In the genomic region with DNA sequence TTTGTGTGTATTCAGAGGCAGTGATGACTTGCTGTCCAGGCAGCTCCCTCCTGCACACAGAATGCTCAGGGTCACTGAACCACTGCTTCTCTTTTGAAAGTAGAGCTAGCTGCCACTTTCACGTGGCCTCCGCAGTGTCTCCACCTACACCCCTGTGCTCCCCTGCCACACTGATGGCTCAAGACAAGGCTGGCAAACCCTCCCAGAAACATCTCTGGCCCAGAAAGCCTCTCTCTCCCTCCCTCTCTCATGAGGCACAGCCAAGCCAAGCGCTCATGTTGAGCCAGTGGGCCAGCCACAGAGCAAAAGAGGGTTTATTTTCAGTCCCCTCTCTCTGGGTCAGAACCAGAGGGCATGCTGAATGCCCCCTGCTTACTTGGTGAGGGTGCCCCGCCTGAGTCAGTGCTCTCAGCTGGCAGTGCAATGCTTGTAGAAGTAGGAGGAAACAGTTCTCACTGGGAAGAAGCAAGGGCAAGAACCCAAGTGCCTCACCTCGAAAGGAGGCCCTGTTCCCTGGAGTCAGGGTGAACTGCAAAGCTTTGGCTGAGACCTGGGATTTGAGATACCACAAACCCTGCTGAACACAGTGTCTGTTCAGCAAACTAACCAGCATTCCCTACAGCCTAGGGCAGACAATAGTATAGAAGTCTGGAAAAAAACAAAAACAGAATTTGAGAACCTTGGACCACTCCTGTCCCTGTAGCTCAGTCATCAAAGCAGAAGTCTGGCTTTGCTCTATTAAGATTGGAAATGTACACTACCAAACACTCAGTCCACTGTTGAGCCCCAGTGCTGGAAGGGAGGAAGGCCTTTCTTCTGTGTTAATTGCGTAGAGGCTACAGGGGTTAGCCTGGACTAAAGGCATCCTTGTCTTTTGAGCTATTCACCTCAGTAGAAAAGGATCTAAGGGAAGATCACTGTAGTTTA, we compare ENCODE assay signal across 2 cellular contexts.
TF ChIP-seq lines count a peak whose summit lies in the region.

No MANE protein-coding gene starts in this region.

TF ChIP-seq in A549, 52 proteins besides CTCF, POLR2A, EP300 and RAD21:
- TF ChIP-seq, protein P1, sequence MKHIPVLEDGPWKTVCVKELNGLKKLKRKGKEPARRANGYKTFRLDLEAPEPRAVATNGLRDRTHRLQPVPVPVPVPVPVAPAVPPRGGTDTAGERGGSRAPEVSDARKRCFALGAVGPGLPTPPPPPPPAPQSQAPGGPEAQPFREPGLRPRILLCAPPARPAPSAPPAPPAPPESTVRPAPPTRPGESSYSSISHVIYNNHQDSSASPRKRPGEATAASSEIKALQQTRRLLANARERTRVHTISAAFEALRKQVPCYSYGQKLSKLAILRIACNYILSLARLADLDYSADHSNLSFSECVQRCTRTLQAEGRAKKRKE (CRISPR knock-in tag; IDR thresholded peaks at IDR 0.05; ENCODE audit: low read depth): no peak
- TF ChIP-seq CHD4 (IDR thresholded peaks at IDR 0.05; ENCODE audit: borderline replicate concordance) (no peak), MAZ (IDR thresholded peaks at IDR 0.05; ENCODE audit: borderline replicate concordance, low read depth, low read length) (no peak), ZFP36 (IDR thresholded peaks at IDR 0.05; ENCODE audit: borderline replicate concordance, partially characterized antibody) (no peak)
- TF ChIP-seq, protein P2, sequence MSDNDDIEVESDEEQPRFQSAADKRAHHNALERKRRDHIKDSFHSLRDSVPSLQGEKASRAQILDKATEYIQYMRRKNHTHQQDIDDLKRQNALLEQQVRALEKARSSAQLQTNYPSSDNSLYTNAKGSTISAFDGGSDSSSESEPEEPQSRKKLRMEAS (IDR thresholded peaks at IDR 0.05): no peak

TF ChIP-seq in IMR-90, 13 proteins besides CTCF, POLR2A, EP300 and RAD21:
- TF ChIP-seq RCOR1 (IDR thresholded peaks at IDR 0.05; ENCODE audit: insufficient replicate concordance, low read length) (no peak), SMC3 (IDR thresholded peaks at IDR 0.05; ENCODE audit: low read depth, low read length) (no peak), MAZ (IDR thresholded peaks at IDR 0.05; ENCODE audit: borderline replicate concordance, low read depth, low read length) (no peak), CEBPB (IDR thresholded peaks at IDR 0.05; ENCODE audit: low read depth, low read length) (no peak), FOS (IDR thresholded peaks at IDR 0.05; ENCODE audit: low read depth, low read length) (no peak), NFE2L2 (IDR thresholded peaks at IDR 0.05; ENCODE audit: low read depth, low read length) (no peak), MXI1 (IDR thresholded peaks at IDR 0.05; ENCODE audit: borderline replicate concordance, low read depth, low read length) (no peak), BHLHE40 (IDR thresholded peaks at IDR 0.05; ENCODE audit: low read depth, low read length) (no peak), MAFK (IDR thresholded peaks at IDR 0.05; ENCODE audit: low read depth, low read length) (no peak), RFX5 (IDR thresholded peaks at IDR 0.05; ENCODE audit: low read depth, low read length) (no peak), CHD1 (IDR thresholded peaks at IDR 0.05; ENCODE audit: low read depth, low read length) (no peak)
- TF ChIP-seq, protein P3, sequence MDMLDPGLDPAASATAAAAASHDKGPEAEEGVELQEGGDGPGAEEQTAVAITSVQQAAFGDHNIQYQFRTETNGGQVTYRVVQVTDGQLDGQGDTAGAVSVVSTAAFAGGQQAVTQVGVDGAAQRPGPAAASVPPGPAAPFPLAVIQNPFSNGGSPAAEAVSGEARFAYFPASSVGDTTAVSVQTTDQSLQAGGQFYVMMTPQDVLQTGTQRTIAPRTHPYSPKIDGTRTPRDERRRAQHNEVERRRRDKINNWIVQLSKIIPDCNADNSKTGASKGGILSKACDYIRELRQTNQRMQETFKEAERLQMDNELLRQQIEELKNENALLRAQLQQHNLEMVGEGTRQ (IDR thresholded peaks at IDR 0.05; ENCODE audit: low read depth, low read length): no peak
- TF ChIP-seq, protein P4, sequence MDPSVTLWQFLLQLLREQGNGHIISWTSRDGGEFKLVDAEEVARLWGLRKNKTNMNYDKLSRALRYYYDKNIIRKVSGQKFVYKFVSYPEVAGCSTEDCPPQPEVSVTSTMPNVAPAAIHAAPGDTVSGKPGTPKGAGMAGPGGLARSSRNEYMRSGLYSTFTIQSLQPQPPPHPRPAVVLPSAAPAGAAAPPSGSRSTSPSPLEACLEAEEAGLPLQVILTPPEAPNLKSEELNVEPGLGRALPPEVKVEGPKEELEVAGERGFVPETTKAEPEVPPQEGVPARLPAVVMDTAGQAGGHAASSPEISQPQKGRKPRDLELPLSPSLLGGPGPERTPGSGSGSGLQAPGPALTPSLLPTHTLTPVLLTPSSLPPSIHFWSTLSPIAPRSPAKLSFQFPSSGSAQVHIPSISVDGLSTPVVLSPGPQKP (IDR thresholded peaks at IDR 0.05; ENCODE audit: borderline replicate concordance, low read depth, low read length): no peak
